Comparison of ENCODE assay signal across 1 cellular context in the genomic region with DNA sequence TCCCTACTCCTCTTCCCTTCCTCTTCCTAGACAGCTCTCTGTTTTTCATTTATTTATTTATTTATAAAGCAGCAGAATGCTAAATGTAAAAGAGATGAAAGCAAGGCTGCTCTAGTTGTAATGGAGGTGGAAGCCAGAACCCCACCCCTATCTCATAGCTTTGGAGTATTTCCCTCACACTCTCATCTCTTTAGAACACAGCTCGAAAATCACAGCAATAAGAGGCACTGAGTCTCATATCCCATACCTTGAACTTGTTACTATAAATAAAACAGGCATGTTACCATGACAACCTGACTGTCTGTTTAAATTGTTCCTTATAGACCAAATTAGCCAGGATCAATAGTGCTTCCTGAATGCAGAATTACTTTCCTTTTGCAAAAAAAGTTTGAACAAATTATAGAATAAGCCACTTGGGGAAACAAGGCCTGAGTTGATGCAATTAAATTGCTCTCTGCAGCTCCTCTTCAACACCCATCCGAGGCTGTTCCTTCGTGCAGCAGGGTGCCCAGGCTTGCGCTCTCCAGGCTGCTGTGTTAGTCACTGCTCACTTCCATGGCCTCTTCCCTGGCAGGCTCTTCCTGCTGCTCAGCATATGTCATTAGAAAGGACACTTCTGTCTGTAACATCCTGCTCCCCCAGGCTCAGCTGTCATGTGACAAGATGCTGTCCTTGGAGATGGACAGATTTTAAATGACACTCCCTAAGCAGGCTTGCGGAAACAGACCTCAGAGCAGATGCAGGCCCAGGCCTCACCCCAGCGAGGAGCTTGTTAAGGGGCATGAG.
TF ChIP-seq lines count a peak whose summit lies in the region.

No MANE protein-coding gene starts in this region.

TF ChIP-seq in HepG2, 621 proteins besides CTCF, POLR2A, EP300 and RAD21:
- TF ChIP-seq, protein P1, sequence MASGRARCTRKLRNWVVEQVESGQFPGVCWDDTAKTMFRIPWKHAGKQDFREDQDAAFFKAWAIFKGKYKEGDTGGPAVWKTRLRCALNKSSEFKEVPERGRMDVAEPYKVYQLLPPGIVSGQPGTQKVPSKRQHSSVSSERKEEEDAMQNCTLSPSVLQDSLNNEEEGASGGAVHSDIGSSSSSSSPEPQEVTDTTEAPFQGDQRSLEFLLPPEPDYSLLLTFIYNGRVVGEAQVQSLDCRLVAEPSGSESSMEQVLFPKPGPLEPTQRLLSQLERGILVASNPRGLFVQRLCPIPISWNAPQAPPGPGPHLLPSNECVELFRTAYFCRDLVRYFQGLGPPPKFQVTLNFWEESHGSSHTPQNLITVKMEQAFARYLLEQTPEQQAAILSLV (CRISPR knock-in tag; IDR thresholded peaks at IDR 0.05; ENCODE audit: borderline replicate concordance), result no peak
- TF ChIP-seq HDAC6 (IDR thresholded peaks at IDR 0.05; ENCODE audit: low read depth, low read length) (no peak), RFX1 (IDR thresholded peaks at IDR 0.05) (peak; percentile 39; the same call in 1 of the 2 replicates), THYN1 (CRISPR knock-in tag; IDR thresholded peaks at IDR 0.05; ENCODE audit: borderline replicate concordance, low read depth) (no peak)
- TF ChIP-seq, protein P2, sequence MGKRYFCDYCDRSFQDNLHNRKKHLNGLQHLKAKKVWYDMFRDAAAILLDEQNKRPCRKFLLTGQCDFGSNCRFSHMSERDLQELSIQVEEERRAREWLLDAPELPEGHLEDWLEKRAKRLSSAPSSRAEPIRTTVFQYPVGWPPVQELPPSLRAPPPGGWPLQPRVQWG (CRISPR knock-in tag; IDR thresholded peaks at IDR 0.05; ENCODE audit: borderline replicate concordance, low read depth), result no peak
TF ChIP-seq in HepG2: peak in this region for 1.
